Comparison of ENCODE assay signal across 12 cellular contexts in genomic region chr11:70048279-70049024, GRCh38. TPM values are rescaled to one million over a fixed set of nuclear protein-coding genes. Genes with fewer than 3 reads are reported as not detected.
A peak's percentile ranks its signal among the peaks of the same experiment; 100 is the strongest.
DNase-seq lines count a peak whose midpoint lies in the region; ATAC-seq and TF ChIP-seq lines count a peak whose summit lies in the region.
"Had no signal": no experiment of that assay in that cellular context is flagged by ENCODE, and none has a peak within 500 bp of the region (broad histone marks: within the 10 kb centered on the region; RNA-seq: fewer than 3 reads in every experiment).

No MANE protein-coding gene starts in this region.

- H3K4me3 ChIP-seq in foreskin fibroblast (ENCODE audit: low read depth in 1 of 2, low read length in 2 of 2) (no peak overlapping the region), thyroid gland (replicated peaks in 1 of 3) (no peak overlapping the region)
- H3K4me3 ChIP-seq: BLaER1, uterus had no signal

- intact Hi-C loops in thyroid gland (cut with DNase I): no loop called here

- DNase-seq in SIG-M5 treated with dmso at 0.1 percent for 504 hours (lab: John Stamatoyannopoulos, UW; ENCODE audit: unreplicated experiment) (peak; percentile 64), SIG-M5 (lab: John Stamatoyannopoulos, UW) (no peak), SK-MEL-5 (ENCODE audit: low read depth, low spot score) (peak; percentile 81), foreskin fibroblast (no peak), thyroid gland (peak; percentile 64 to 77)
- no peak for DNase-seq in activated naive CD4-positive, alpha-beta T cell treated with Interleukin-2 at 50 U/mL for 16 hours
- no peak for DNase-seq in activated CD4-positive, alpha-beta T cell treated with anti-CD3 and anti-CD28 coated beads for 1 hour
- DNase-seq: MV-4-11, T-cell, uterus had no signal

- peak; percentile 5 for TF ChIP-seq CTCF in foreskin fibroblast (IDR thresholded peaks at IDR 0.05; ENCODE audit: low read depth, low read length)
- peak in 5 of 6 experiments; percentile 10 to 59 (median 45) for TF ChIP-seq CTCF in thyroid gland (IDR thresholded peaks at IDR 0.05)

- WGBS in thyroid gland, 2 donors: 22 to 46% methylated on average over 11 to 12 of the region's 12 CpGs

- in situ Hi-C loops in SK-MEL-5 (cut with HindIII; ENCODE audit: low pct_unique_long_range_greater_than_20kb, low sequenced_read_pairs): no loop called here

- no peaks in the 10 kb centered on the region for H3K36me3 ChIP-seq in thyroid gland
- H3K36me3 ChIP-seq: BLaER1, uterus had no signal

- H3K27me3 ChIP-seq in thyroid gland: no peaks in the 10 kb centered on the region
- H3K27me3 ChIP-seq: BLaER1, uterus had no signal

- H3K9me3 ChIP-seq in thyroid gland: no peaks in the 10 kb centered on the region

- H3K27ac ChIP-seq in thyroid gland: no peak overlapping the region
- H3K27ac ChIP-seq: BLaER1, uterus had no signal

- H3K4me1 ChIP-seq in thyroid gland: peaks cover 0 to 9% of the 10 kb centered on the region in 2 donors
- H3K4me1 ChIP-seq: uterus had no signal

- ATAC-seq in HG03378 (IDR thresholded peaks at IDR 0.05; ENCODE audit: unreplicated experiment): no peak
- ATAC-seq: T-cell had no signal

- TF ChIP-seq POLR2A in thyroid gland (IDR thresholded peaks at IDR 0.05): no peak

RNA-seq across cellular contexts. Expression of gene ANO1, which starts 29.7 kb away (rescaled TPM):
- 1.2 and 2.9 TPM in 2 replicates for total RNA-seq in SK-MEL-5 (2014; rRNA removed; shearing (Covaris generic))
- polyA plus RNA-seq in SK-MEL-5 (2015; cell fraction: cytosol; rRNA removed): 2.9 and 3.0 TPM in 2 replicates
- polyA plus RNA-seq in SK-MEL-5 (2015; cell fraction: nucleus; rRNA removed): 1.0 and 1.6 TPM in 2 replicates
- total RNA-seq in thyroid gland: 10 to 100 TPM; 25.8 to 56.2 (median 35.3) TPM

Comparison
In these comparisons a context has a peak if more than half of its experiments do, and no peak if none do; other contexts are left out.
1. DNase-seq: peak in SIG-M5 treated with dmso at 0.1 percent for 504 hours (single experiment), SK-MEL-5 (single experiment) and thyroid gland (2 of 2); none in SIG-M5 (single experiment), foreskin fibroblast (0 of 2), activated naive CD4-positive, alpha-beta T cell treated with Interleukin-2 at 50 U/mL for 16 hours (single experiment) and activated CD4-positive, alpha-beta T cell treated with anti-CD3 and anti-CD28 coated beads for 1 hour (single experiment).